In genomic region chr9:116280529-116280928, GRCh38 we compare ENCODE assay signal across 17 cellular contexts.
DNase-seq lines count a peak whose midpoint lies in the region; ATAC-seq, FAIRE-seq and TF ChIP-seq lines count a peak whose summit lies in the region.
"Had no signal": no experiment of that assay in that cellular context is flagged by ENCODE, and none has a peak within 500 bp of the region (broad histone marks: within the 10 kb centered on the region; RNA-seq: fewer than 3 reads in every experiment).

No MANE protein-coding gene starts in this region.

- peaks cover 17% of the 10 kb centered on the region for H3K36me3 Mint-ChIP-seq in astrocyte (ENCODE audit: low read depth, unreplicated experiment)

- H3K9me3 Mint-ChIP-seq in astrocyte (ENCODE audit: unreplicated experiment) = peaks cover 2% of the 10 kb centered on the region

- DNase-seq in AG10803 (ENCODE audit: low read depth) (peak; percentile 48), LHCN-M2 (ENCODE audit: low read depth) (peak; percentile 32), astrocyte (ENCODE audit: low read depth) (peak; percentile 5), keratinocyte (ENCODE audit: low read depth, low spot score) (peak; percentile 50), iPS-NIHi11 (ENCODE audit: low spot score) (no peak), NCI-H774 (lab: John Stamatoyannopoulos, UW) (no peak), adrenal gland (no peak)
- DNase-seq: 8988T, EL, HCEC 1CT, NCI-H1105, NCI-H187, NCI-H446 treated with DMSO at 0.1 percent for 48 hours, NCI-H748 treated with DMSO at 0.1 percent for 48 hours, SIG-M5 had no signal

- peak overlapping the region; percentile 97 for H3K27ac Mint-ChIP-seq in astrocyte (ENCODE audit: unreplicated experiment)

- no peak overlapping the region for H3K9ac ChIP-seq in astrocyte (ENCODE audit: low read length)
- H3K9ac ChIP-seq in keratinocyte (ENCODE audit: control insufficient read depth, extremely low read depth, insufficient read depth, low read length) = no peak overlapping the region
- H3K9ac ChIP-seq: BLaER1 treated with 17β-estradiol and CSF1 and Interleukin-3, amounts not matched to agents 10 nM and 100 nM had no signal

- no peaks in the 10 kb centered on the region for H3K9me3 ChIP-seq in astrocyte (ENCODE audit: insufficient read depth, low read depth, low read length)
- H3K9me3 ChIP-seq in keratinocyte (ENCODE audit: control insufficient read depth, low read depth, low read length) = no peaks in the 10 kb centered on the region
- no peaks in the 10 kb centered on the region for H3K9me3 ChIP-seq in adrenal gland (replicated peaks in 1 of 3)
- H3K9me3 ChIP-seq: BLaER1 treated with 17β-estradiol and CSF1 and Interleukin-3, amounts not matched to agents 10 nM and 100 nM had no signal

- H3K36me3 ChIP-seq in astrocyte (ENCODE audit: insufficient read depth, low read length) = no peaks in the 10 kb centered on the region
- H3K36me3 ChIP-seq in keratinocyte (ENCODE audit: control insufficient read depth in 2 of 2, extremely low read depth in 1 of 2, insufficient read depth in 2 of 2, low read length in 2 of 2) = no peaks in the 10 kb centered on the region
- no peaks in the 10 kb centered on the region for H3K36me3 ChIP-seq in adrenal gland (replicated peaks in 1 of 2)
- H3K36me3 ChIP-seq: BLaER1 treated with 17β-estradiol and CSF1 and Interleukin-3, amounts not matched to agents 10 nM and 100 nM had no signal

- H2AFZ ChIP-seq in astrocyte (ENCODE audit: low read depth, low read length) (no peak overlapping the region), keratinocyte (ENCODE audit: control insufficient read depth, low read length) (no peak overlapping the region)

- no peak overlapping the region for H3K4me2 ChIP-seq in astrocyte (ENCODE audit: low read length)
- H3K4me2 ChIP-seq in keratinocyte (ENCODE audit: control insufficient read depth, extremely low read depth, insufficient read depth, low read depth, low read length) = no peak overlapping the region
- H3K4me2 ChIP-seq: BLaER1 treated with 17β-estradiol and CSF1 and Interleukin-3, amounts not matched to agents 10 nM and 100 nM had no signal

- H4K20me1 ChIP-seq in astrocyte (ENCODE audit: insufficient read depth, low read length) (no peaks in the 10 kb centered on the region), keratinocyte (ENCODE audit: control insufficient read depth, extremely low read depth, insufficient read depth, low read length) (no peaks in the 10 kb centered on the region)
- H4K20me1 ChIP-seq: BLaER1 treated with 17β-estradiol and CSF1 and Interleukin-3, amounts not matched to agents 10 nM and 100 nM had no signal

- TF ChIP-seq CTCF in AG10803 (conservative IDR thresholded peaks at IDR 0.05; ENCODE audit: low read length) (no peak), astrocyte (IDR thresholded peaks at IDR 0.05; ENCODE audit: insufficient read depth, low read depth, low read length) (no peak), keratinocyte (optimal IDR thresholded peaks at IDR 0.05 in 1 of 3, IDR thresholded peaks at IDR 0.05 in 1 of 3, conservative IDR thresholded peaks at IDR 0.05 in 1 of 3; ENCODE audit: extremely low read depth in 1 of 3, insufficient read depth in 2 of 3, low read length in 3 of 3) (no peak), adrenal gland (IDR thresholded peaks at IDR 0.05) (no peak)

- intact Hi-C loops in adrenal gland (cut with DNase I) = no loop called here

- H3K4me1 ChIP-seq in astrocyte (ENCODE audit: insufficient read depth, low read length) (peaks cover 48% of the 10 kb centered on the region), keratinocyte (ENCODE audit: control insufficient read depth, extremely low read depth, insufficient read depth, low read length) (peaks cover 17% of the 10 kb centered on the region), adrenal gland (replicated peaks in 1 of 2) (no peaks in the 10 kb centered on the region)

- H3K4me3 ChIP-seq in AG10803 (ENCODE audit: low read length) = no peak overlapping the region
- H3K4me3 ChIP-seq in astrocyte (ENCODE audit: insufficient read depth, low read depth, low read length) = no peak overlapping the region
- no peak overlapping the region for H3K4me3 ChIP-seq in keratinocyte (ENCODE audit: control insufficient read depth in 2 of 3, extremely low read depth in 1 of 3, insufficient read depth in 2 of 3, low read depth in 1 of 3, low read length in 3 of 3)
- H3K4me3 ChIP-seq in adrenal gland = no peak overlapping the region
- H3K4me3 ChIP-seq: BLaER1 treated with 17β-estradiol and CSF1 and Interleukin-3, amounts not matched to agents 10 nM and 100 nM had no signal

- peak overlapping the region; percentile 43 for H3K4me3 Mint-ChIP-seq in astrocyte (ENCODE audit: unreplicated experiment)

- dilution Hi-C loops in keratinocyte (cut with MboI; ENCODE audit: extremely low pct_ligation_motif_present, low sequenced_read_pairs) = no loop called here

- peaks cover 53% of the 10 kb centered on the region for H3K4me1 Mint-ChIP-seq in astrocyte (ENCODE audit: low read depth, unreplicated experiment)

- 64 to 95% (median 92%) methylated on average over 1 of the region's 1 CpG for WGBS in adrenal gland, 4 donors

- FAIRE-seq in astrocyte (lab: Jason Lieb, UNC) = no peak
- FAIRE-seq in keratinocyte (lab: Jason Lieb, UNC) = peak; percentile 81

- no peak for TF ChIP-seq POLR2A in adrenal gland (IDR thresholded peaks at IDR 0.05)

- no peaks in the 10 kb centered on the region for H3K27me3 Mint-ChIP-seq in astrocyte (ENCODE audit: low read depth, unreplicated experiment)

- no peaks in the 10 kb centered on the region for H3K9me1 ChIP-seq in keratinocyte (ENCODE audit: control insufficient read depth, extremely low read depth, insufficient read depth, low read length)

- peaks cover 4% of the 10 kb centered on the region for H3K79me2 ChIP-seq in astrocyte (ENCODE audit: insufficient read depth, low read length)
- H3K79me2 ChIP-seq in keratinocyte (ENCODE audit: control insufficient read depth, insufficient read depth, low read length) = no peaks in the 10 kb centered on the region

- ATAC-seq in HG03439 (IDR thresholded peaks at IDR 0.05; ENCODE audit: unreplicated experiment) = no peak

- H3K27me3 ChIP-seq in astrocyte (ENCODE audit: insufficient read depth, low read length) (peaks cover 7% of the 10 kb centered on the region), keratinocyte (ENCODE audit: control insufficient read depth, extremely low read depth, insufficient read depth, low read length) (no peaks in the 10 kb centered on the region), adrenal gland (no peaks in the 10 kb centered on the region)
- H3K27me3 ChIP-seq: BLaER1 treated with 17β-estradiol and CSF1 and Interleukin-3, amounts not matched to agents 10 nM and 100 nM had no signal

- H3K27ac ChIP-seq in astrocyte (ENCODE audit: low read depth, low read length) (peak overlapping the region; percentile 84), keratinocyte (ENCODE audit: control insufficient read depth, insufficient read depth, low read length) (no peak overlapping the region), adrenal gland (no peak overlapping the region)
- H3K27ac ChIP-seq: BLaER1 treated with 17β-estradiol and CSF1 and Interleukin-3, amounts not matched to agents 10 nM and 100 nM had no signal

Comparison
In these comparisons a context has a peak if more than half of its experiments do, and no peak if none do; other contexts are left out.
1. DNase-seq: peak in AG10803 (single experiment), LHCN-M2 (single experiment), astrocyte (single experiment) and keratinocyte (single experiment); none in iPS-NIHi11 (single experiment), NCI-H774 (single experiment) and adrenal gland (0 of 7).